In the genomic region with DNA sequence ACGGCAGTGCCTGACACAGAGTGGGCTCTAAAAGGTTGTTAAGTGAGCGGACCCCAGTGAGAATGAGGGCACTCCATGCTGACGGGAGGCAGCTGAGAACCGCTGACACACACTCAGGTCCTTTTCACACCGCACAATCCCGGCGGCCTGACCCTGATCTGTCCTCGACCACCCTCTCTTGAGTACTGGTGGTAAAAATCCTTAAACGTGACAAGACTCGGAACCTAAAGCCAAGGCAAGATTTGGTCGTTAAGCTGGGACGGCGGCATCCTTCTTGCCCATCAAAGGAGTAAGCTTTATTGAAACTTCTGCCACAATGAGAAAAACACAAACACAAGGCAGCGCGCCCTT, we compare ENCODE assay signal across 8 cellular contexts. TPM values are rescaled to one million over a fixed set of nuclear protein-coding genes. Genes with fewer than 3 reads are reported as not detected.
DNase-seq lines count a peak whose midpoint lies in the region; ATAC-seq, FAIRE-seq and TF ChIP-seq lines count a peak whose summit lies in the region.

No MANE protein-coding gene starts in this region.

- peak overlapping the region; percentile 90 for H3K27ac Mint-ChIP-seq in neural crest cell (ENCODE audit: unreplicated experiment)

- FAIRE-seq in RCC 7860 (lab: Jason Lieb, UNC) = no peak

- ATAC-seq in GM18868 (IDR thresholded peaks at IDR 0.05; ENCODE audit: unreplicated experiment) = peak; percentile 5
- ATAC-seq in HG03175 (IDR thresholded peaks at IDR 0.05; ENCODE audit: unreplicated experiment) = peak; percentile 14

- peaks cover 27% of the 10 kb centered on the region for H3K4me1 Mint-ChIP-seq in neural crest cell

- TF ChIP-seq CTCF in AG09309 (IDR thresholded peaks at IDR 0.05; ENCODE audit: control insufficient read depth, insufficient read depth, low read depth, low read length, missing control alignments) = no peak
- TF ChIP-seq CTCF in fibroblast of pulmonary artery (IDR thresholded peaks at IDR 0.05; ENCODE audit: low read length, missing control alignments) = no peak
- no peak for TF ChIP-seq CTCF in neural crest cell (conservative IDR thresholded peaks at IDR 0.05)

- DNase-seq in AG09309 (ENCODE audit: low read depth) (no peak), UCSD-AML1 (lab: John Stamatoyannopoulos, UW; ENCODE audit: unreplicated experiment) (peak; percentile 50), fibroblast of pulmonary artery (ENCODE audit: low read depth) (no peak), neural crest cell (ENCODE audit: low read depth, low spot score) (peak; percentile 14), RCC 7860 (ENCODE audit: low spot score) (no peak), dedifferentiated amniotic fluid mesenchymal stem cell (ENCODE audit: extremely low spot score) (no peak)

- H3K4me3 ChIP-seq in AG09309 (ENCODE audit: control insufficient read depth, low read depth, low read length) (peak overlapping the region; percentile 90), fibroblast of pulmonary artery (replicated peaks; ENCODE audit: low read depth, low read length) (peak overlapping the region; percentile 84)

- H3K27me3 Mint-ChIP-seq in neural crest cell (ENCODE audit: low read depth) = no peaks in the 10 kb centered on the region

- H3K9me3 Mint-ChIP-seq in neural crest cell = no peaks in the 10 kb centered on the region

- peak overlapping the region; percentile 99 for H3K4me3 Mint-ChIP-seq in neural crest cell

- peaks cover 6% of the 10 kb centered on the region for H3K36me3 Mint-ChIP-seq in neural crest cell (ENCODE audit: low read depth)

RNA-seq across cellular contexts. Expression of gene TMX3, which starts 0.6 kb away (rescaled TPM):
- 47.5 and 48.7 TPM in 2 replicates for total RNA-seq in neural crest cell

Comparison
In these comparisons a context has a peak if more than half of its experiments do, and no peak if none do; other contexts are left out.
1. DNase-seq: peak in UCSD-AML1 (single experiment) and neural crest cell (single experiment); none in AG09309 (single experiment), fibroblast of pulmonary artery (single experiment), RCC 7860 (single experiment) and dedifferentiated amniotic fluid mesenchymal stem cell (single experiment).